In the genomic region with DNA sequence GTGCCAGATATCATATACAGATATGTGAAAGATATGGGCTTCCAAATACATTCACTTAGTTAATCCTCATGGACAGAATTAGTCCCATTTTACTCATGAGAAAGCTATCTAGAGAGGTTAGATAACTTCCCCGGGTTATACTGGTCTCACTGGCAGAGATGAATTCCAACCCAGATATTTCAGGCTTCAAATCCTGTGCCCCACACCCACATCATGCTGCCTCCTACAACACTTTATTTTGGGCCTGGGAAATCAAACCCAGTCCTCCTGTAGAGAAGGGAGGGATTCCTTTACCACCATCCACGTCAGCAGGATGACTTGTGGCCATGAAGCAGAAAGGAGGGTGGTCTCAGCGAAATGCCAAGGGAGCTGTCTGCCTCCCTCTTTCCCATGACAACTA, we compare ENCODE assay signal across 32 cellular contexts.
"Had no signal": no experiment of that assay in that cellular context is flagged by ENCODE, and none has a peak within 500 bp of the region (broad histone marks: within the 10 kb centered on the region; RNA-seq: fewer than 3 reads in every experiment).

No MANE protein-coding gene starts in this region.

- H3K36me3 ChIP-seq: adrenal gland, breast epithelium had no signal

- ATAC-seq: activated naive CD4-positive, alpha-beta T cell treated with anti-CD3 and anti-CD28 coated beads, Interleukin-2, amount 50 U/mL, for 72 hours; activated naive CD8-positive, alpha-beta T cell treated with anti-CD3 and anti-CD28 coated beads, Interleukin-2, amount 50 U/mL, for 24 hours; activated T-cell treated with anti-CD3 and anti-CD28 coated beads, Interleukin-2, amount 50 U/mL, for 4 hours; activated T-cell treated with anti-CD3 and anti-CD28 coated beads, Interleukin-2, amount 50 U/mL, for 72 hours; activated T-helper 17 cell treated with anti-CD3 and anti-CD28 coated beads, Interleukin-2, amount 50 U/mL, for 72 hours; body of pancreas had no signal

- H3K4me3 ChIP-seq: adrenal gland, ascending aorta, body of pancreas, breast epithelium, cardiac muscle cell had no signal

- H3K27me3 ChIP-seq: adrenal gland, ascending aorta, body of pancreas, brain microvascular endothelial cell, breast epithelium, cardiac muscle cell had no signal

- H3K4me1 ChIP-seq: adrenal gland, ascending aorta, body of pancreas, breast epithelium had no signal

- H3K27ac ChIP-seq: adrenal gland, ascending aorta, body of pancreas, brain microvascular endothelial cell, breast epithelium, cardiac muscle cell had no signal

- H3K9me3 ChIP-seq: adrenal gland, ascending aorta, body of pancreas, breast epithelium had no signal

- DNase-seq: activated effector memory CD4-positive, alpha-beta T cell treated with anti-CD3 and anti-CD28 coated beads, Interleukin-2, amount 50 U/mL, for 16 hours; activated effector memory CD4-positive, alpha-beta T cell treated with Interleukin-2 at 50 U/mL for 16 hours; activated gamma-delta T cell; activated gamma-delta T cell treated with Interleukin-2 at 50 U/mL for 16 hours; activated naive CD4-positive, alpha-beta T cell; activated naive CD4-positive, alpha-beta T cell treated with anti-CD3 and anti-CD28 coated beads for 36 hours; activated naive CD4-positive, alpha-beta T cell treated with anti-CD3 and anti-CD28 coated beads, Interleukin-2, amount 10 ng/mL, durations not matched to agents 7 days and 5 days; activated naive CD4-positive, alpha-beta T cell treated with anti-CD3 and anti-CD28 coated beads, Interleukin-2, amount 50 U/mL, for 16 hours; activated naive CD4-positive, alpha-beta T cell treated with Interleukin-2 at 50 U/mL for 16 hours; activated naive CD8-positive, alpha-beta T cell treated with anti-CD3 and anti-CD28 coated beads for 36 hours; activated naive CD8-positive, alpha-beta T cell treated with anti-CD3 and anti-CD28 coated beads, Interleukin-2, amount 10 ng/mL, durations not matched to agents 7 days and 5 days; activated naive CD8-positive, alpha-beta T cell treated with anti-CD3 and anti-CD28 coated beads, Interleukin-2, amount 50 U/mL, for 24 hours; activated T-cell treated with anti-CD3 and anti-CD28 coated beads, Interleukin-2, amount 50 U/mL, for 1 hour; activated T-cell treated with anti-CD3 and anti-CD28 coated beads, Interleukin-2, amount 50 U/mL, for 24 hours; activated T-cell treated with anti-CD3 and anti-CD28 coated beads, Interleukin-2, amount 50 U/mL, for 4 hours; activated T-cell treated with anti-CD3 and anti-CD28 coated beads, Interleukin-2, amount 50 U/mL, for 48 hours; activated T-cell treated with anti-CD3 and anti-CD28 coated beads, Interleukin-2, amount 50 U/mL, for 72 hours; amniotic stem cell; amygdala; anterior cingulate cortex; aorta; body of pancreas; brain microvascular endothelial cell; caudate nucleus; central memory CD4-positive, alpha-beta T cell; cerebellar nuclear complex had no signal
